11 cellular contexts compared by ENCODE assay signal in the genomic region with DNA sequence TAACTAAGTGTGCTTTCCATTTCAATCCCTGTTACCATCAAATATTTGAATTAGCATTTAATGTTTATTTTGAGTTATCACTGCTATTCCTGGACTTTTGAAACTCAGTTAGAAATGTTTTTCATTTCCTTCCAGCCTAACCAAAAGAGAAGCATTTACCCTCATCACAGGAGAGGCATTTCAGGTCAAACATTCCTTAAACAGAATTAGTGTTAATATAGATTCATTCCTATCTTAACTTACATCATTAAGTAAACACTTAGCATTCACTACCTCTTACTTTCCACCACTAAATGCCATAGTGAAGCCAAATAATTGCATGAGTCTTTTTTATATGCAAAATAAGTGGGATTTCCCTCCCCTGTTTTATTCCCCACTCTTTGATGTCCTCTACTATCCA.
DNase-seq lines count a peak whose midpoint lies in the region; ATAC-seq and TF ChIP-seq lines count a peak whose summit lies in the region.
"Had no signal": no experiment of that assay in that cellular context is flagged by ENCODE, and none has a peak within 500 bp of the region (broad histone marks: within the 10 kb centered on the region; RNA-seq: fewer than 3 reads in every experiment).

No MANE protein-coding gene starts in this region.

- DNase-seq in GM23338 (ENCODE audit: low spot score) (no peak), PC-3 (peak; percentile 10), astrocyte of the spinal cord (ENCODE audit: low read depth, low spot score) (peak; percentile 3), left lung (no peak)
- no peak for DNase-seq in CD4-positive, alpha-beta T cell
- DNase-seq: Caco-2; CD8-positive, alpha-beta memory T cell; HCEC 1CT; HFFc6 had no signal

- H3K27me3 ChIP-seq in GM23338 (ENCODE audit: insufficient read depth) = no peaks in the 10 kb centered on the region
- H3K27me3 ChIP-seq in PC-3 (ENCODE audit: low read length) = no peaks in the 10 kb centered on the region
- H3K27me3 ChIP-seq in left lung = no peaks in the 10 kb centered on the region
- no peaks in the 10 kb centered on the region for H3K27me3 ChIP-seq in CD4-positive, alpha-beta T cell (ENCODE audit: control insufficient read depth, insufficient read depth, low read length)

- H3K4me3 ChIP-seq in GM23338 (no peak overlapping the region), PC-3 (ENCODE audit: low read length) (no peak overlapping the region), astrocyte of the spinal cord (ENCODE audit: low read depth, low read length) (no peak overlapping the region), left lung (no peak overlapping the region)

- H3K27ac ChIP-seq in GM23338 (ENCODE audit: low read depth) = no peak overlapping the region
- H3K27ac ChIP-seq in PC-3 (ENCODE audit: low read length) = no peak overlapping the region
- no peak overlapping the region for H3K27ac ChIP-seq in left lung
- no peak overlapping the region for H3K27ac ChIP-seq in CD4-positive, alpha-beta T cell (ENCODE audit: low read depth, low read length)

- POLR2A ChIA-PET in PC-3 (lab: Charles Lee; ENCODE audit: unreplicated experiment) = no interaction called here
- POLR2A ChIA-PET in CD4-positive, alpha-beta T cell (lab: Charles Lee) = no interaction called here

- BruUV-seq in PC-3 (replicated peaks; lab: Mats Ljungman, UMichigan) = no TSS peak

- CTCF ChIA-PET in PC-3 (lab: Charles Lee) = no interaction called here
- CTCF ChIA-PET in CD4-positive, alpha-beta T cell (lab: Charles Lee) = no interaction called here

- H3K36me3 Mint-ChIP-seq in GM23338 (ENCODE audit: low read depth) = peaks cover 17% of the 10 kb centered on the region
- H3K36me3 Mint-ChIP-seq in CD4-positive, alpha-beta T cell (ENCODE audit: low read depth) = no peaks in the 10 kb centered on the region
- H3K36me3 Mint-ChIP-seq: CD14-positive monocyte; CD8-positive, alpha-beta memory T cell had no signal

- H3K36me3 ChIP-seq in GM23338 (ENCODE audit: insufficient read depth) (no peaks in the 10 kb centered on the region), PC-3 (ENCODE audit: low read depth, low read length) (no peaks in the 10 kb centered on the region), left lung (no peaks in the 10 kb centered on the region)

- intact Hi-C loops in PC-3 (cut with micrococcal nuclease) = no loop called here
- intact Hi-C loops in left lung (cut with DNase I) = no loop called here
- intact Hi-C loops in CD4-positive, alpha-beta T cell (cut with DNase I, micrococcal nuclease) = no loop called here

- H3K4me2 ChIP-seq in GM23338 (no peak overlapping the region), PC-3 (ENCODE audit: low read length) (no peak overlapping the region)

- H3K4me3 Mint-ChIP-seq in GM23338 = no peak overlapping the region
- no peak overlapping the region for H3K4me3 Mint-ChIP-seq in CD4-positive, alpha-beta T cell
- H3K4me3 Mint-ChIP-seq: CD14-positive monocyte; CD8-positive, alpha-beta memory T cell; HFFc6 had no signal

- H2AFZ ChIP-seq in GM23338 = peak overlapping the region; percentile 47; the same call in 1 of the 2 replicates
- no peak overlapping the region for H2AFZ ChIP-seq in PC-3 (ENCODE audit: low read length)

- H4K20me1 ChIP-seq in GM23338 (replicated peaks; ENCODE audit: insufficient read depth) (no peaks in the 10 kb centered on the region), PC-3 (ENCODE audit: low read length) (no peaks in the 10 kb centered on the region)

- H3F3A ChIP-seq in GM23338 (replicated peaks; ENCODE audit: low read depth) = no peaks in the 10 kb centered on the region
- H3F3A ChIP-seq in PC-3 (ENCODE audit: low read length, unreplicated experiment) = no peaks in the 10 kb centered on the region

- TF ChIP-seq CTCF in GM23338 (conservative IDR thresholded peaks at IDR 0.05; ENCODE audit: low read depth in 2 of 2) (no peak), PC-3 (conservative IDR thresholded peaks at IDR 0.05; ENCODE audit: low read depth, low read length) (no peak), astrocyte of the spinal cord (IDR thresholded peaks at IDR 0.05; ENCODE audit: low read depth, low read length) (no peak), left lung (IDR thresholded peaks at IDR 0.05) (no peak)
- no peak for TF ChIP-seq CTCF in CD4-positive, alpha-beta T cell (IDR thresholded peaks at IDR 0.05)

- H3K9me3 Mint-ChIP-seq in GM23338 = peaks cover 27% of the 10 kb centered on the region
- peaks cover 10% of the 10 kb centered on the region for H3K9me3 Mint-ChIP-seq in CD4-positive, alpha-beta T cell

- in situ Hi-C loops in astrocyte of the spinal cord (cut with HindIII; ENCODE audit: low sequenced_read_pairs) = no loop called here

- H3K27ac Mint-ChIP-seq in GM23338 = no peak overlapping the region
- no peak overlapping the region for H3K27ac Mint-ChIP-seq in CD4-positive, alpha-beta T cell
- H3K27ac Mint-ChIP-seq: CD14-positive monocyte; CD8-positive, alpha-beta memory T cell; HFFc6 had no signal

- no peaks in the 10 kb centered on the region for H3K4me1 Mint-ChIP-seq in GM23338
- H3K4me1 Mint-ChIP-seq in CD4-positive, alpha-beta T cell (ENCODE audit: low read depth) = no peaks in the 10 kb centered on the region
- H3K4me1 Mint-ChIP-seq: CD14-positive monocyte; CD8-positive, alpha-beta memory T cell had no signal

- H3K9ac ChIP-seq in PC-3 (ENCODE audit: low read length) = no peak overlapping the region

- no peaks in the 10 kb centered on the region for H3K79me2 ChIP-seq in GM23338 (replicated peaks; ENCODE audit: insufficient read depth)
- no peaks in the 10 kb centered on the region for H3K79me2 ChIP-seq in PC-3 (ENCODE audit: low read length)

- ATAC-seq in GM23338 = no peak
- ATAC-seq in PC-3 = peak; percentile 49
- peak; percentile 74 for ATAC-seq in left lung
- ATAC-seq in CD4-positive, alpha-beta T cell (ENCODE audit: poor library complexity) = no peak
- no peak for ATAC-seq in HG03378 (IDR thresholded peaks at IDR 0.05; ENCODE audit: unreplicated experiment)

- H3K4me1 ChIP-seq in GM23338 (ENCODE audit: insufficient read depth) (no peaks in the 10 kb centered on the region), PC-3 (ENCODE audit: insufficient read depth, low read length) (no peaks in the 10 kb centered on the region), left lung (no peaks in the 10 kb centered on the region)
- H3K4me1 ChIP-seq: Caco-2 had no signal

- H3K9me2 ChIP-seq in GM23338 (ENCODE audit: insufficient read depth) = no peaks in the 10 kb centered on the region
- no peaks in the 10 kb centered on the region for H3K9me2 ChIP-seq in PC-3 (replicated peaks; ENCODE audit: low read length)

- H3K9me3 ChIP-seq in PC-3 (ENCODE audit: low read length) (no peaks in the 10 kb centered on the region), left lung (peaks cover 0 to 13% of the 10 kb centered on the region in 2 donors)
- H3K9me3 ChIP-seq in CD4-positive, alpha-beta T cell (ENCODE audit: control insufficient read depth, low read length) = no peaks in the 10 kb centered on the region
- H3K9me3 ChIP-seq: Caco-2 had no signal

- H3K27me3 Mint-ChIP-seq in GM23338 (ENCODE audit: insufficient read depth, low read depth, poor library complexity) = peaks cover 2% of the 10 kb centered on the region
- peaks cover 5% of the 10 kb centered on the region for H3K27me3 Mint-ChIP-seq in CD4-positive, alpha-beta T cell
- H3K27me3 Mint-ChIP-seq: CD8-positive, alpha-beta memory T cell had no signal

TF ChIP-seq in GM23338, 12 proteins besides CTCF, POLR2A, EP300 and RAD21 (continues in another document):
- no peak for TF ChIP-seq JUNB (IDR thresholded peaks at IDR 0.05; ENCODE audit: unreplicated experiment)

Comparison
In these comparisons a context has a peak if more than half of its experiments do, and no peak if none do; other contexts are left out.
1. ATAC-seq: peak in PC-3 (single experiment) and left lung (single experiment); none in GM23338 (single experiment), CD4-positive, alpha-beta T cell (single experiment) and HG03378 (single experiment).
2. DNase-seq: peak in PC-3 (single experiment) and astrocyte of the spinal cord (single experiment); none in GM23338 (single experiment), left lung (0 of 2) and CD4-positive, alpha-beta T cell (0 of 10).